ENCODE assay signal across 17 cellular contexts in the genomic region with DNA sequence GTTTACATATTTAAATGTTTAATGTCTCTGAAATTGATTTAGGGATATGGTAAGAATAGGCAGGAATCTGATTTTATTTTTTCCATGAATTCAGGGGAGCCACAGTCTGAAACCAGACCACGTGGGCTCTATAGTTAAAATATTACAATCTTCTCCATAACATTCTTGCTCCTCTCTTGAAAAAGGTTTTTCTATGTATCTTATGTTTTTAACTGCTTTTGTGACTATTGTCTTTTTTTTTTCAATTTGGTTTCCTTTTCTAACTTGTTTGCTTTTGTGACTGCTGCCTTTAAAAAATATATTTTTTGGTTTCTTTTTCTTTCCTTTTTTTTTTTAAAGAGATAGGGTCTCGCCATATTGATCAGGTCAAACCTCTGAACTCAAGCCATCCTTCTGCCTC.
"Had no signal": no experiment of that assay in that cellular context is flagged by ENCODE, and none has a peak within 500 bp of the region (broad histone marks: within the 10 kb centered on the region; RNA-seq: fewer than 3 reads in every experiment).

No MANE protein-coding gene starts in this region.

- H3K36me3 ChIP-seq: gastrocnemius medialis, heart right ventricle, left lung, stomach, thoracic aorta had no signal

- H3K27ac Mint-ChIP-seq: activated B cell treated with CpG ODN at 0.5 μM for 24 hours, brain, memory B cell, nephron progenitor cell, T-cell had no signal

- H3K4me1 ChIP-seq: stomach had no signal

- H3K9me3 ChIP-seq: gastrocnemius medialis, heart right ventricle, left lung, stomach, thoracic aorta had no signal

- DNase-seq: activated B cell treated with CpG ODN at 0.5 μM for 24 hours; amygdala; cortex of kidney; effector CD8-positive, alpha-beta T cell; gastrocnemius medialis; heart right ventricle; left lung; nephron progenitor cell; stimulated activated CD4-positive, alpha-beta T cell treated with anti-CD3 and anti-CD28 coated beads, Interleukin-2, amount 100 ng/mL, for 24 hours; stomach; T-cell had no signal

- H3K27me3 ChIP-seq: gastrocnemius medialis, stomach had no signal

- H3K4me3 Mint-ChIP-seq: activated B cell treated with CpG ODN at 0.5 μM for 24 hours; brain; central memory CD8-positive, alpha-beta T cell; memory B cell; nephron progenitor cell; T-cell had no signal

- H3K27ac ChIP-seq: gastrocnemius medialis, heart right ventricle, left lung, stomach, thoracic aorta had no signal

- H3K36me3 Mint-ChIP-seq: brain, memory B cell, T-cell had no signal

- H3K9me3 Mint-ChIP-seq: activated B cell treated with CpG ODN at 0.5 μM for 24 hours; central memory CD8-positive, alpha-beta T cell; memory B cell; nephron progenitor cell; T-cell had no signal

- H3K27me3 Mint-ChIP-seq: activated B cell treated with CpG ODN at 0.5 μM for 24 hours had no signal

- H3K4me3 ChIP-seq: gastrocnemius medialis, heart right ventricle, left lung, stomach, thoracic aorta had no signal

- ATAC-seq: gastrocnemius medialis, heart right ventricle, left lung, sciatic nerve, T-cell had no signal

- FAIRE-seq: TTC549 had no signal
